In genomic region chr10:31878486-31878885, GRCh38 we compare ENCODE assay signal across 24 cellular contexts.
"Had no signal": no experiment of that assay in that cellular context is flagged by ENCODE, and none has a peak within 500 bp of the region (broad histone marks: within the 10 kb centered on the region; RNA-seq: fewer than 3 reads in every experiment).

No MANE protein-coding gene starts in this region.

- H3K27ac ChIP-seq: brain microvascular endothelial cell, cardiac muscle cell, Peyer's patch, RWPE1, SJSA1 had no signal

- H3K27me3 ChIP-seq: brain microvascular endothelial cell, cardiac muscle cell, Peyer's patch, SJSA1 had no signal

- H3K27me3 Mint-ChIP-seq: activated CD8-positive, alpha-beta memory T cell treated with anti-CD3 and anti-CD28 coated beads, Interleukin-2, amount 10 ng/mL, durations not matched to agents 7 days and 5 days; activated naive CD8-positive, alpha-beta T cell; activated T-cell treated with anti-CD3 and anti-CD28 coated beads, Interleukin-2, amount 50 U/mL, for 24 hours had no signal

- DNase-seq: activated CD4-positive, alpha-beta T cell treated with anti-CD3 and anti-CD28 coated beads for 48 hours; activated CD4-positive, alpha-beta T cell treated with anti-CD3 and anti-CD28 coated beads, Interleukin-2, amount 50 U/mL, for 48 hours; activated CD4-positive, CD25-positive, alpha-beta regulatory T cell treated with anti-CD3 and anti-CD28 coated beads, Interleukin-2, amount 50 U/mL, for 72 hours; activated CD8-positive, alpha-beta memory T cell treated with anti-CD3 and anti-CD28 coated beads, Interleukin-2, amount 10 ng/mL, durations not matched to agents 7 days and 5 days; activated gamma-delta T cell; activated naive CD4-positive, alpha-beta T cell treated with anti-CD3 and anti-CD28 coated beads for 36 hours; activated T-cell treated with anti-CD3 and anti-CD28 coated beads, Interleukin-2, amount 50 U/mL, for 24 hours; brain microvascular endothelial cell; Kasumi-1; KBM-7; NCI-H1048; NCI-H146; NCI-H187 treated with DMSO at 0.1 percent for 48 hours; NCI-H2081 treated with DMSO at 0.1 percent for 48 hours; NCI-H2171 treated with DMSO at 0.1 percent for 48 hours; NCI-H226; NCI-H526 treated with DMSO at 0.1 percent for 48 hours; Peyer's patch; Right ventricle myocardium superior had no signal

- H3K27ac Mint-ChIP-seq: activated CD8-positive, alpha-beta memory T cell treated with anti-CD3 and anti-CD28 coated beads, Interleukin-2, amount 10 ng/mL, durations not matched to agents 7 days and 5 days; activated naive CD4-positive, alpha-beta T cell treated with anti-CD3 and anti-CD28 coated beads for 36 hours; activated naive CD8-positive, alpha-beta T cell; activated T-cell treated with anti-CD3 and anti-CD28 coated beads, Interleukin-2, amount 50 U/mL, for 24 hours; T-helper 1 cell treated with Interleukin-12 subunit alpha and Interleukin-12 subunit beta and Interleukin-4 antibody, amounts not matched to agents 30 μg/mL and 1 μg/mL, for 36 hours had no signal

- H3K9me3 ChIP-seq: Peyer's patch, SJSA1 had no signal

- H3K9me3 Mint-ChIP-seq: activated naive CD4-positive, alpha-beta T cell treated with anti-CD3 and anti-CD28 coated beads for 36 hours; activated T-cell treated with anti-CD3 and anti-CD28 coated beads, Interleukin-2, amount 50 U/mL, for 24 hours; T-helper 1 cell treated with Interleukin-12 subunit alpha and Interleukin-12 subunit beta and Interleukin-4 antibody, amounts not matched to agents 30 μg/mL and 1 μg/mL, for 36 hours had no signal

- H3K4me3 Mint-ChIP-seq: activated CD8-positive, alpha-beta memory T cell treated with anti-CD3 and anti-CD28 coated beads, Interleukin-2, amount 10 ng/mL, durations not matched to agents 7 days and 5 days; activated naive CD4-positive, alpha-beta T cell treated with anti-CD3 and anti-CD28 coated beads for 36 hours; activated naive CD8-positive, alpha-beta T cell; activated T-cell treated with anti-CD3 and anti-CD28 coated beads, Interleukin-2, amount 50 U/mL, for 24 hours; T-helper 1 cell treated with Interleukin-12 subunit alpha and Interleukin-12 subunit beta and Interleukin-4 antibody, amounts not matched to agents 30 μg/mL and 1 μg/mL, for 36 hours had no signal

- H3K36me3 ChIP-seq: brain microvascular endothelial cell, cardiac muscle cell, Peyer's patch, SJSA1 had no signal

- H3K4me3 ChIP-seq: cardiac muscle cell, Peyer's patch, SJSA1 had no signal

- H3K4me1 ChIP-seq: SJSA1 had no signal

- ATAC-seq: activated CD8-positive, alpha-beta memory T cell treated with anti-CD3 and anti-CD28 coated beads, Interleukin-2, amount 10 ng/mL, durations not matched to agents 7 days and 5 days had no signal
